ENCODE assay signal across 15 cellular contexts in genomic region chr1:68376441-68376840, GRCh38.
DNase-seq lines count a peak whose midpoint lies in the region; ATAC-seq lines count a peak whose summit lies in the region.
"Had no signal": no experiment of that assay in that cellular context is flagged by ENCODE, and none has a peak within 500 bp of the region (broad histone marks: within the 10 kb centered on the region; RNA-seq: fewer than 3 reads in every experiment).

No MANE protein-coding gene starts in this region.

- H3K27ac ChIP-seq in subcutaneous abdominal adipose tissue (ENCODE audit: low read depth, low read length) = peak overlapping the region; percentile 58
- H3K27ac ChIP-seq: BLaER1 had no signal

- ATAC-seq in GM18502 (IDR thresholded peaks at IDR 0.05; ENCODE audit: poor library complexity, unreplicated experiment) = no peak

- H3K9me3 ChIP-seq in subcutaneous abdominal adipose tissue (ENCODE audit: control insufficient read depth in 5 of 5, low read length in 5 of 5) = no peaks in the 10 kb centered on the region
- H3K9me3 ChIP-seq: BLaER1 had no signal

- no peaks in the 10 kb centered on the region for H3K36me3 ChIP-seq in subcutaneous abdominal adipose tissue (ENCODE audit: control insufficient read depth in 5 of 5, insufficient read depth in 5 of 5, low read length in 5 of 5)
- H3K36me3 ChIP-seq: BLaER1 had no signal

- no peaks in the 10 kb centered on the region for H3K27me3 ChIP-seq in subcutaneous abdominal adipose tissue (ENCODE audit: control insufficient read depth in 5 of 5, insufficient read depth in 4 of 5, low read length in 5 of 5)
- H3K27me3 ChIP-seq: BLaER1 had no signal

- H3K9ac ChIP-seq in subcutaneous abdominal adipose tissue (ENCODE audit: low read length in 5 of 5) = no peak overlapping the region
- H3K9ac ChIP-seq: BLaER1 had no signal

- no peak overlapping the region for H3K4me3 ChIP-seq in subcutaneous abdominal adipose tissue (ENCODE audit: low read depth in 1 of 5, low read length in 5 of 5)
- H3K4me3 ChIP-seq: BLaER1 had no signal

- DNase-seq in NCI-H82 (lab: John Stamatoyannopoulos, UW) (peak; percentile 21), NCI-H82 treated with DMSO at 0.1 percent for 48 hours (lab: John Stamatoyannopoulos, UW; ENCODE audit: unreplicated experiment) (no peak), NCI-H2171 treated with DMSO at 0.1 percent for 48 hours (lab: John Stamatoyannopoulos, UW) (peak; percentile 78), left kidney (ENCODE audit: low read depth, low spot score) (peak; percentile 35), NCI-H1105 (lab: John Stamatoyannopoulos, UW) (no peak), NCI-H345 (lab: John Stamatoyannopoulos, UW) (no peak)
- DNase-seq: 8988T; CD4-positive, alpha-beta memory T cell; DMS79 treated with DMSO at 0.1 percent for 48 hours; GF-D8; GOT3; H7 had no signal

- peaks cover 0 to 15% (median 3%) of the 10 kb centered on the region in 5 donors for H3K4me1 ChIP-seq in subcutaneous abdominal adipose tissue (ENCODE audit: control insufficient read depth in 5 of 5, insufficient read depth in 5 of 5, low read length in 5 of 5)
- H3K4me1 ChIP-seq: BLaER1 had no signal

Comparison
In these comparisons a context has a peak if more than half of its experiments do, and no peak if none do; other contexts are left out.
1. DNase-seq: peak in NCI-H82 (single experiment), NCI-H2171 treated with DMSO at 0.1 percent for 48 hours (single experiment) and left kidney (single experiment); none in NCI-H82 treated with DMSO at 0.1 percent for 48 hours (single experiment), NCI-H1105 (single experiment) and NCI-H345 (single experiment).